In the genomic region with DNA sequence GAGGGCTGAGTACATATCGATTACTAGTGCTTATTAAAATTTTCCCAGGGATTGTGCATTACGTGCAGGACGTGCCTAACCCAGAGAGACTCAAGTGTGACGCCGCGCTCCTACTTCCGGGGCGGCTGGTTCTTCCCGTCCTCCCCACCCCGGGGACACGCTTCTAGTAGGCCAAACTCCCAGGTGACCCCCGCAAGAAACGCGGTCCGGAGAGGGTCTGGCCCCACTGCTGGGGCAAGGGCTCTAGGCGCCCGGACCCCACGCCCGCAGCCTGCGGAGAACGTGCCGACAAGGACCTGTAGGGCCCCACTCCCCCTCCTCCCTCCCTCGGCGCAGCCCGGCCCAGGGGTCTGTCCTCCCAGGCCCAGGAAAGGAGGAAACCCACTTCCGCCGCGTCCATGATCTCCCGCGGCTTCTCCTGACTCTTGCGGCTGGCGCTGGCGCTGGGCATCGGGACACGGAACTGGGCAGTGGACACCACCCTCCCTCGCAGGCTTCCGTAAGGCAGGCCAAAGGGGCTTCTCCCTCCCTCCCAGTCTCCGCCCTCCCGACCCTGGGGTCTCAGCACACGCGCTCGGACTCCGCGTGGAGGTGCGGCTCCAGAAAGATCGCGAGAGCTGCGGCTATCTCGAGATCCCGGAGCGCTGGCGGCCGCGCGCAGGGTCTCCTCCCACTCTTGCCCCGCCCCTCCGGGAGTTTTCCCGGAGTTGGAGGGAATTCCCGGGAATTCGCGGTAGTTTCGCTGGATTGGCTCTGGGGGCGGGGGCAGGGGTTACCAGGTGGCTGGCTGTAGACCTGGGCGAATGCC, we compare ENCODE assay signal across 8 cellular contexts. TPM values are rescaled to one million over a fixed set of nuclear protein-coding genes. Genes with fewer than 3 reads are reported as not detected.
A peak's percentile ranks its signal among the peaks of the same experiment; 100 is the strongest.
DNase-seq lines count a peak whose midpoint lies in the region; ATAC-seq and TF ChIP-seq lines count a peak whose summit lies in the region.

A gene (minus strand): TSS at position 609 of the 808 bp plus-strand sequence. CDS start 158 bp downstream, at position 451.

- peaks cover 30% of the 10 kb centered on the region for H3K4me1 Mint-ChIP-seq in activated T-helper 17 cell treated with anti-CD3 and anti-CD28 coated beads, Interleukin-2, amount 50 U/mL, for 72 hours
- H3K4me1 Mint-ChIP-seq in naive thymus-derived CD4-positive, alpha-beta T cell: peaks cover 9 to 66% (median 54%) of the 10 kb centered on the region in 7 donors
- peaks cover 43% of the 10 kb centered on the region for H3K4me1 Mint-ChIP-seq in stimulated activated memory B cell treated with anti-CD40 and anti-IgM and Interleukin-4, amounts not matched to agents 10 μg/mL and 1 μg/mL and 100 μg/mL, for 72 hours

- peak within 1 kb of the TSS; percentile 72 to 100 (median 86) for H3K4me3 ChIP-seq in fibroblast of lung (replicated peaks in 1 of 4; ENCODE audit: control extremely low read depth in 1 of 4, insufficient read depth in 1 of 4, low read depth in 3 of 4, low read length in 4 of 4)
- H3K4me3 ChIP-seq in naive thymus-derived CD4-positive, alpha-beta T cell (ENCODE audit: low read length): peak within 1 kb of the TSS; percentile 82

- no peaks in the 10 kb centered on the region for H3K27me3 Mint-ChIP-seq in activated T-helper 17 cell treated with anti-CD3 and anti-CD28 coated beads, Interleukin-2, amount 50 U/mL, for 72 hours
- no peaks in the 10 kb centered on the region for H3K27me3 Mint-ChIP-seq in naive thymus-derived CD4-positive, alpha-beta T cell
- no peaks in the 10 kb centered on the region for H3K27me3 Mint-ChIP-seq in stimulated activated memory B cell treated with anti-CD40 and anti-IgM and Interleukin-4, amounts not matched to agents 10 μg/mL and 1 μg/mL and 100 μg/mL, for 72 hours

- no peak for TF ChIP-seq CTCF in fibroblast of lung (conservative IDR thresholded peaks at IDR 0.05 in 1 of 2, IDR thresholded peaks at IDR 0.05 in 1 of 2; ENCODE audit: low read depth in 1 of 2, low read length in 2 of 2)

- peak within 1 kb of the TSS; percentile 86 for H2AFZ ChIP-seq in fibroblast of lung (ENCODE audit: low read length)

- H3K4me1 ChIP-seq in fibroblast of lung (ENCODE audit: control insufficient read depth, extremely low read depth, insufficient read depth, low read length): no peaks in the 10 kb centered on the region
- peaks cover 0 to 24% of the 10 kb centered on the region in 2 donors for H3K4me1 ChIP-seq in naive thymus-derived CD4-positive, alpha-beta T cell (ENCODE audit: control insufficient read depth in 2 of 2, insufficient read depth in 2 of 2, low read length in 2 of 2)

- intact Hi-C loops in naive thymus-derived CD4-positive, alpha-beta T cell (cut with micrococcal nuclease): loop anchor here (1.0 to 10.0 kb wide), 21 partner anchors 12 to 1066 kb away; a partner anchor contains a TSS

- no peaks in the 10 kb centered on the region for H3K9me3 ChIP-seq in fibroblast of lung (ENCODE audit: control insufficient read depth, insufficient read depth, low read depth, low read length)
- H3K9me3 ChIP-seq in naive thymus-derived CD4-positive, alpha-beta T cell (ENCODE audit: control insufficient read depth in 2 of 3, low read length in 3 of 3): no peaks in the 10 kb centered on the region

- peak within 1 kb of the TSS; percentile 97 for H3K4me3 Mint-ChIP-seq in activated T-helper 17 cell treated with anti-CD3 and anti-CD28 coated beads, Interleukin-2, amount 50 U/mL, for 72 hours
- peak within 1 kb of the TSS; percentile 90 to 99 (median 97) for H3K4me3 Mint-ChIP-seq in naive thymus-derived CD4-positive, alpha-beta T cell
- H3K4me3 Mint-ChIP-seq in stimulated activated memory B cell treated with anti-CD40 and anti-IgM and Interleukin-4, amounts not matched to agents 10 μg/mL and 1 μg/mL and 100 μg/mL, for 72 hours: peak within 1 kb of the TSS; percentile 89

- no peaks in the 10 kb centered on the region for H4K20me1 ChIP-seq in fibroblast of lung (ENCODE audit: control insufficient read depth, extremely low read depth, insufficient read depth, low read length)

- CTCF ChIA-PET in naive thymus-derived CD4-positive, alpha-beta T cell (lab: Charles Lee): interaction anchor here (0.6 to 1.2 kb wide), 3 partner anchors 15 to 399 kb away, joined by 3 to 5 read pairs (median 5); no protein-coding TSS in a partner anchor

- H3K27ac Mint-ChIP-seq in activated T-helper 17 cell treated with anti-CD3 and anti-CD28 coated beads, Interleukin-2, amount 50 U/mL, for 72 hours: peak within 1 kb of the TSS; percentile 100
- peak within 1 kb of the TSS; percentile 98 to 99 (median 98) for H3K27ac Mint-ChIP-seq in naive thymus-derived CD4-positive, alpha-beta T cell
- H3K27ac Mint-ChIP-seq in stimulated activated memory B cell treated with anti-CD40 and anti-IgM and Interleukin-4, amounts not matched to agents 10 μg/mL and 1 μg/mL and 100 μg/mL, for 72 hours: peak within 1 kb of the TSS; percentile 96

- POLR2A ChIA-PET in naive thymus-derived CD4-positive, alpha-beta T cell (lab: Charles Lee): interaction anchor here (0.7 to 2.1 kb wide), 17 partner anchors 10 to 341 kb away, joined by 3 to 12 read pairs (median 4); no protein-coding TSS in a partner anchor

- peak within 1 kb of the TSS; percentile 98 for H3K9ac ChIP-seq in fibroblast of lung (ENCODE audit: insufficient read depth, low read length)

- peaks cover 59% of the 10 kb centered on the region for H3K36me3 Mint-ChIP-seq in activated T-helper 17 cell treated with anti-CD3 and anti-CD28 coated beads, Interleukin-2, amount 50 U/mL, for 72 hours (ENCODE audit: low read depth)
- peaks cover 0 to 48% (median 10%) of the 10 kb centered on the region in 5 donors for H3K36me3 Mint-ChIP-seq in naive thymus-derived CD4-positive, alpha-beta T cell
- H3K36me3 Mint-ChIP-seq in stimulated activated memory B cell treated with anti-CD40 and anti-IgM and Interleukin-4, amounts not matched to agents 10 μg/mL and 1 μg/mL and 100 μg/mL, for 72 hours: peaks cover 20% of the 10 kb centered on the region

- peaks cover 14% of the 10 kb centered on the region for H3K79me2 ChIP-seq in fibroblast of lung (ENCODE audit: control insufficient read depth, insufficient read depth, low read length)

- peak within 1 kb of the TSS; percentile 96 for H3K27ac ChIP-seq in fibroblast of lung (ENCODE audit: insufficient read depth, low read length)
- H3K27ac ChIP-seq in naive thymus-derived CD4-positive, alpha-beta T cell (ENCODE audit: low read depth, low read length): peak within 1 kb of the TSS; percentile 95

- DNase-seq in EL (peak; percentile 95), GOT3 (lab: John Stamatoyannopoulos, UW) (peak; percentile 62), LHCN-M2 (ENCODE audit: low read depth) (peak; percentile 89), RPMI7951 (ENCODE audit: low read depth) (peak; percentile 95), fibroblast of lung (ENCODE audit: low read depth in 2 of 2) (peak; percentile 89 to 96)
- DNase-seq in naive thymus-derived CD4-positive, alpha-beta T cell: peak; percentile 67 to 89 (median 78)

- no peaks in the 10 kb centered on the region for H3K27me3 ChIP-seq in fibroblast of lung (ENCODE audit: control insufficient read depth, insufficient read depth, low read length)
- no peaks in the 10 kb centered on the region for H3K27me3 ChIP-seq in naive thymus-derived CD4-positive, alpha-beta T cell (ENCODE audit: control insufficient read depth in 2 of 2, insufficient read depth in 2 of 2, low read length in 2 of 2)

- H3K4me2 ChIP-seq in fibroblast of lung (ENCODE audit: extremely low read depth, insufficient read depth, low read length): peak within 1 kb of the TSS; percentile 87

- no peaks in the 10 kb centered on the region for H3K36me3 ChIP-seq in fibroblast of lung (ENCODE audit: control insufficient read depth, insufficient read depth, low read length)
- peaks cover 0 to 12% (median 0%) of the 10 kb centered on the region in 3 experiments for H3K36me3 ChIP-seq in naive thymus-derived CD4-positive, alpha-beta T cell (ENCODE audit: control insufficient read depth in 2 of 3, insufficient read depth in 3 of 3, low read length in 3 of 3)

- ATAC-seq in activated T-helper 17 cell treated with anti-CD3 and anti-CD28 coated beads, Interleukin-2, amount 50 U/mL, for 72 hours (replicated peaks): peak; percentile 80
- peak; percentile 92 for ATAC-seq in naive thymus-derived CD4-positive, alpha-beta T cell
- peak; percentile 93 for ATAC-seq in stimulated activated memory B cell treated with anti-CD40 and anti-IgM and Interleukin-4, amounts not matched to agents 10 μg/mL and 1 μg/mL and 100 μg/mL, for 72 hours

- peaks cover 4% of the 10 kb centered on the region for H3K9me3 Mint-ChIP-seq in activated T-helper 17 cell treated with anti-CD3 and anti-CD28 coated beads, Interleukin-2, amount 50 U/mL, for 72 hours
- peaks cover 0 to 8% (median 0%) of the 10 kb centered on the region in 11 donors for H3K9me3 Mint-ChIP-seq in naive thymus-derived CD4-positive, alpha-beta T cell
- H3K9me3 Mint-ChIP-seq in stimulated activated memory B cell treated with anti-CD40 and anti-IgM and Interleukin-4, amounts not matched to agents 10 μg/mL and 1 μg/mL and 100 μg/mL, for 72 hours: no peaks in the 10 kb centered on the region

RNA-seq across cellular contexts. Expression of the gene that starts here (rescaled TPM):
- total RNA-seq in LHCN-M2 (2014; rRNA removed) (97.5 and 98.0 TPM in 2 replicates), fibroblast of lung (75.5 and 96.8 TPM in 2 replicates)
- polyA plus RNA-seq in LHCN-M2 (2012): 32.4 TPM
- 201 and 222 TPM in 2 replicates for total RNA-seq in RPMI7951 (2014; rRNA removed; shearing (Covaris generic))
- 100 to 1,000 TPM; 170 to 262 TPM for total RNA-seq in activated T-helper 17 cell treated with anti-CD3 and anti-CD28 coated beads, Interleukin-2, amount 50 U/mL, for 72 hours
- 96.0 and 110 TPM in 2 replicates for polyA plus RNA-seq in fibroblast of lung
- 58.4 and 60.0 TPM in 2 replicates for polyA plus RNA-seq in fibroblast of lung (2012)
- 5.3 and 18.1 TPM in 2 replicates for polyA minus RNA-seq in fibroblast of lung (ENCODE audit: low replicate concordance)
- 100 to 1,000 TPM in 1 of 5 experiments, 10 to 100 TPM in 4; 45.3 to 140 (median 63.4) TPM for total RNA-seq in naive thymus-derived CD4-positive, alpha-beta T cell
- polyA plus RNA-seq in naive thymus-derived CD4-positive, alpha-beta T cell: 100 to 1,000 TPM; 102 to 124 TPM

Comparison
In these comparisons a context has a peak if more than half of its experiments do, and no peak if none do; other contexts are left out.
1. Peak in every context shown above with its lines: DNase-seq, ATAC-seq, H3K4me3 ChIP-seq and H3K27ac ChIP-seq.